Comparison of ENCODE assay signal across 23 cellular contexts in the genomic region with DNA sequence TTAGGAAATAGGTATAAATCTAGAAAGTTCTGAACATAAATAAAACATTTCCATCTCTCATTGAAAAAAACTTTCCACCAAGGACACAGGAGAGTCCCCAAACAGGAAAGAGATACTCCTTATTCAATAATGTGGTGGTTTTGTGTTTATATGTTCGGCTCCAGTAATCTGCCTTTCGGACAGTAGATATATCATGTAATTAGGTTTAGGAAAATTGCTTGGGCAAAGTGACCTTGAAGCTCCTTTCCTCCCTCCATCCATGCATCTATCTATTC.
DNase-seq lines count a peak whose midpoint lies in the region; ATAC-seq lines count a peak whose summit lies in the region.
"Had no signal": no experiment of that assay in that cellular context is flagged by ENCODE, and none has a peak within 500 bp of the region (broad histone marks: within the 10 kb centered on the region; RNA-seq: fewer than 3 reads in every experiment).

No MANE protein-coding gene starts in this region.

- no peak for ATAC-seq in HG03442 (IDR thresholded peaks at IDR 0.05; ENCODE audit: unreplicated experiment)
- ATAC-seq: A549; CD8-positive, alpha-beta T cell had no signal

- DNase-seq in SK-N-DZ (ENCODE audit: low spot score) = peak; percentile 94
- DNase-seq: 8988T; ACHN; AML-193; BE2C; C1 segment of cervical spinal cord; Caco-2; Calu3; CD4-positive, alpha-beta memory T cell; CD4-positive, alpha-beta T cell; CD4-positive, CD25-positive, alpha-beta regulatory T cell; CD8-positive, alpha-beta memory T cell; CD8-positive, alpha-beta T cell; COR-L47; DMS 273 treated with DMSO at 0.1 percent for 48 hours; DMS153; DMS53; DMS79; DMS79 treated with DMSO at 0.1 percent for 48 hours; DND-41; EL had no signal
